Comparison of ENCODE assay signal across 17 cellular contexts in the genomic region with DNA sequence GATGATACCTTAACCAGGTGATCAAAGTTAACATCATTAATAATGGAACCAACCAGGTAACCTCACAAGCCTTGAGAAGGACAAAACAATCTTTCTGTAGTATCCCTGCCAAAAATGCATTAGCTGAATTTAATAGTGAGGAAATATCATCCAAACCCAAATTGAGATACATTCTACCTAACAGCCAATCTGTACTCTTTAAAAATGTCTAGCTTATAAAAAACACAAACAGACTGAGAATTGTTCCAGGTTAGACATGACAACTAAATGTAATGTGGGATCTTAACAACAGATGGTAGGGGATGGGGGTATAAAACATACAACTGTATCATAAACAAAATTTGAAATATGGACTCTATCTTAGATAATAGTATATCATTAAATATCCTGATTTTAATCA. TPM values are rescaled to one million over a fixed set of nuclear protein-coding genes. Genes with fewer than 3 reads are reported as not detected.
DNase-seq lines count a peak whose midpoint lies in the region; ATAC-seq and TF ChIP-seq lines count a peak whose summit lies in the region.
"Had no signal": no experiment of that assay in that cellular context is flagged by ENCODE, and none has a peak within 500 bp of the region (broad histone marks: within the 10 kb centered on the region; RNA-seq: fewer than 3 reads in every experiment).

No MANE protein-coding gene starts in this region.

- no peak for TF ChIP-seq CTCF in MCF 10A (IDR thresholded peaks at IDR 0.05; ENCODE audit: unreplicated experiment)
- no peak for TF ChIP-seq CTCF in breast epithelium (IDR thresholded peaks at IDR 0.05)
- TF ChIP-seq CTCF in endodermal cell (conservative IDR thresholded peaks at IDR 0.05) = no peak
- no peak for TF ChIP-seq CTCF in type B pancreatic cell (conservative IDR thresholded peaks at IDR 0.05)

- H3K27ac Mint-ChIP-seq in MCF 10A (ENCODE audit: low read depth, unreplicated experiment) = peak overlapping the region; percentile 25
- no peak overlapping the region for H3K27ac Mint-ChIP-seq in endodermal cell
- no peak overlapping the region for H3K27ac Mint-ChIP-seq in type B pancreatic cell

- peaks cover 24% of the 10 kb centered on the region for H3K4me1 Mint-ChIP-seq in MCF 10A (ENCODE audit: insufficient read depth, unreplicated experiment)
- H3K4me1 Mint-ChIP-seq in endodermal cell = peaks cover 39% of the 10 kb centered on the region
- peaks cover 23% of the 10 kb centered on the region for H3K4me1 Mint-ChIP-seq in type B pancreatic cell (ENCODE audit: unreplicated experiment)

- no peak for TF ChIP-seq POLR2A in breast epithelium (IDR thresholded peaks at IDR 0.05)

- CTCF ChIA-PET in MCF 10A (lab: Yijun Ruan, JAX) = interaction anchor here (1.1 kb wide), 1 partner anchor 208 kb away, joined by 3 read pairs; no protein-coding TSS in a partner anchor

- H3K36me3 ChIP-seq in breast epithelium (no peaks in the 10 kb centered on the region), NT2/D1 (ENCODE audit: insufficient read depth, insufficient read length, low read length) (peaks cover 2% of the 10 kb centered on the region), endodermal cell (ENCODE audit: control insufficient read depth, insufficient read depth, low read length) (peaks cover 6% of the 10 kb centered on the region)
- H3K36me3 ChIP-seq: vagina had no signal

- H3K4me3 ChIP-seq in breast epithelium (no peak overlapping the region), NT2/D1 (ENCODE audit: insufficient read length, low read depth) (peak overlapping the region; percentile 11), endodermal cell (ENCODE audit: low read length) (peak overlapping the region; percentile 98)
- H3K4me3 ChIP-seq: vagina had no signal

- peak overlapping the region; percentile 20 for H3K4me3 Mint-ChIP-seq in MCF 10A (ENCODE audit: unreplicated experiment)
- H3K4me3 Mint-ChIP-seq in endodermal cell = peak overlapping the region; percentile 90
- peak overlapping the region; percentile 68 for H3K4me3 Mint-ChIP-seq in type B pancreatic cell

- H3K27me3 Mint-ChIP-seq in MCF 10A (ENCODE audit: insufficient read depth, unreplicated experiment) (no peaks in the 10 kb centered on the region), endodermal cell (ENCODE audit: insufficient read depth) (no peaks in the 10 kb centered on the region), type B pancreatic cell (no peaks in the 10 kb centered on the region)
- H3K27me3 Mint-ChIP-seq: IgD-negative memory B cell had no signal

- H3K4me1 ChIP-seq in breast epithelium (no peaks in the 10 kb centered on the region), NT2/D1 (ENCODE audit: insufficient read depth, insufficient read length) (no peaks in the 10 kb centered on the region), endodermal cell (ENCODE audit: control insufficient read depth, insufficient read depth, low read length) (peaks cover 3% of the 10 kb centered on the region)

- BruUV-seq in MCF 10A (replicated peaks; lab: Mats Ljungman, UMichigan) = no TSS peak

- intact Hi-C loops in MCF 10A (cut with micrococcal nuclease) (no loop called here), breast epithelium (cut with DNase I; ENCODE audit: low total_unique reads) (no loop called here)

- DNase-seq in MCF 10A (ENCODE audit: unreplicated experiment) (no peak), breast epithelium (ENCODE audit: low spot score in 2 of 2) (no peak), NT2/D1 (ENCODE audit: low read depth, low spot score) (no peak), endodermal cell (no peak), type B pancreatic cell (ENCODE audit: extremely low spot score, unreplicated experiment) (no peak), SKM-1 treated with dmso at 0.1 percent for 144 hours (lab: John Stamatoyannopoulos, UW; ENCODE audit: unreplicated experiment) (no peak)
- DNase-seq: activated effector memory CD4-positive, alpha-beta T cell treated with anti-CD3 and anti-CD28 coated beads, Interleukin-2, amount 50 U/mL, for 16 hours; caudate nucleus; EL; mesenchymal stem cell; NCI-H1930; NK-92 treated with Interleukin-12 subunit alpha and Interleukin-12 subunit beta, amount 100 ng/mL, for 24 hours; posterior cingulate gyrus had no signal

- H3K27me3 ChIP-seq in breast epithelium (no peaks in the 10 kb centered on the region), NT2/D1 (ENCODE audit: insufficient read depth, insufficient read length) (no peaks in the 10 kb centered on the region), endodermal cell (ENCODE audit: control insufficient read depth, insufficient read depth, low read length, poor library complexity, severe bottlenecking) (no peaks in the 10 kb centered on the region)
- H3K27me3 ChIP-seq: vagina had no signal

- no peak overlapping the region for H3K27ac ChIP-seq in breast epithelium
- no peak overlapping the region for H3K27ac ChIP-seq in endodermal cell (ENCODE audit: low read depth, low read length)
- H3K27ac ChIP-seq: vagina had no signal

- H3K9me3 ChIP-seq in breast epithelium = no peaks in the 10 kb centered on the region
- no peaks in the 10 kb centered on the region; the same call in 1 of the 2 replicates for H3K9me3 ChIP-seq in NT2/D1 (ENCODE audit: insufficient read depth, low read length)
- peaks cover 27% of the 10 kb centered on the region for H3K9me3 ChIP-seq in endodermal cell (ENCODE audit: control insufficient read depth, low read length)
- H3K9me3 ChIP-seq: vagina had no signal

- H3K9me3 Mint-ChIP-seq in MCF 10A (ENCODE audit: unreplicated experiment) (peaks cover 13% of the 10 kb centered on the region), endodermal cell (peaks cover 8% of the 10 kb centered on the region), type B pancreatic cell (peaks cover 9% of the 10 kb centered on the region)
- H3K9me3 Mint-ChIP-seq: IgD-negative memory B cell had no signal

- no peak for ATAC-seq in HG03196 (IDR thresholded peaks at IDR 0.05; ENCODE audit: unreplicated experiment)
- no peak for ATAC-seq in HG03108 (IDR thresholded peaks at IDR 0.05; ENCODE audit: unreplicated experiment)

- no peak overlapping the region for H3K9ac ChIP-seq in NT2/D1 (ENCODE audit: insufficient read length, low read depth)
- peak overlapping the region; percentile 77 for H3K9ac ChIP-seq in endodermal cell (ENCODE audit: extremely low read depth, low read length, poor library complexity, severe bottlenecking)

- H3K36me3 Mint-ChIP-seq in MCF 10A (ENCODE audit: insufficient read depth, unreplicated experiment) (peaks cover 6% of the 10 kb centered on the region), endodermal cell (ENCODE audit: low read depth) (peaks cover 11% of the 10 kb centered on the region), type B pancreatic cell (peaks cover 8% of the 10 kb centered on the region)

- POLR2A ChIA-PET in MCF 10A (lab: Yijun Ruan, JAX) = interaction anchor here (0.6 to 1.2 kb wide), 6 partner anchors 8 to 209 kb away, joined by 3 to 4 read pairs (median 3); no protein-coding TSS in a partner anchor

RNA-seq across cellular contexts. Expression of a gene that starts 1.9 kb away (rescaled TPM):
- total RNA-seq in MCF 10A (2022) (10.8 and 14.5 TPM in 2 replicates), breast epithelium (10 to 100 TPM; 10.9 to 48.4 (median 38.0) TPM), endodermal cell (10 to 100 TPM; 64.0 to 85.2 TPM), type B pancreatic cell (ENCODE audit: low replicate concordance) (18.2 and 37.4 TPM in 2 replicates)
- polyA plus RNA-seq in endodermal cell (2013, experiment 1 of 2) = 40.9 TPM
- polyA plus RNA-seq in endodermal cell (2013, experiment 2 of 2) = 42.1 TPM

Comparison
In these comparisons a context has a peak if more than half of its experiments do, and no peak if none do; other contexts are left out.
1. H3K4me3 Mint-ChIP-seq: peak in every context shown above with its lines; median percentile 90 in endodermal cell; 68 in type B pancreatic cell; 20 in MCF 10A.
2. H3K4me3 ChIP-seq: peak in NT2/D1 (single experiment) and endodermal cell (single experiment); none in breast epithelium (0 of 3).